9 cellular contexts compared by ENCODE assay signal in genomic region chr13:33722216-33722900, GRCh38.
DNase-seq lines count a peak whose midpoint lies in the region; ATAC-seq and TF ChIP-seq lines count a peak whose summit lies in the region.
"Had no signal": no experiment of that assay in that cellular context is flagged by ENCODE, and none has a peak within 500 bp of the region (broad histone marks: within the 10 kb centered on the region; RNA-seq: fewer than 3 reads in every experiment).

No MANE protein-coding gene starts in this region.

- H3K27me3 ChIP-seq in adipocyte (replicated peaks; ENCODE audit: control insufficient read depth, insufficient read depth, low read length) (no peaks in the 10 kb centered on the region), SJCRH30 (no peaks in the 10 kb centered on the region), A673 (replicated peaks; ENCODE audit: insufficient read depth, low read depth, low read length, poor library complexity) (no peaks in the 10 kb centered on the region)

- H3K36me3 Mint-ChIP-seq in natural killer cell treated with Interleukin-12 subunit alpha and Interleukin-12 subunit beta and Interleukin-15 and Interleukin-18, amount 100 ng/mL, for 72 hours = no peaks in the 10 kb centered on the region

- ATAC-seq in HG02852 (IDR thresholded peaks at IDR 0.05; ENCODE audit: unreplicated experiment) (peak; percentile 56), mucosa of descending colon (no peak)
- peak in 1 of 2 donors; percentile 35 for ATAC-seq in natural killer cell treated with Interleukin-12 subunit alpha and Interleukin-12 subunit beta and Interleukin-15 and Interleukin-18, amount 100 ng/mL, for 72 hours

- TF ChIP-seq CTCF in A673 (conservative IDR thresholded peaks at IDR 0.05; ENCODE audit: low read depth, low read length) (no peak), mucosa of descending colon (IDR thresholded peaks at IDR 0.05) (no peak)

- no peaks in the 10 kb centered on the region for H3K9me3 Mint-ChIP-seq in natural killer cell treated with Interleukin-12 subunit alpha and Interleukin-12 subunit beta and Interleukin-15 and Interleukin-18, amount 100 ng/mL, for 72 hours

- H3K27ac ChIP-seq in SJCRH30 (no peak overlapping the region), A673 (ENCODE audit: low read depth, low read length, poor library complexity, severe bottlenecking) (no peak overlapping the region)

- H3K9me3 ChIP-seq in adipocyte (ENCODE audit: control insufficient read depth, low read length) (peaks cover 4% of the 10 kb centered on the region), SJCRH30 (replicated peaks) (no peaks in the 10 kb centered on the region; the same call in 1 of the 2 replicates), A673 (ENCODE audit: low read depth, low read length, poor library complexity, severe bottlenecking) (no peaks in the 10 kb centered on the region), mucosa of descending colon (no peaks in the 10 kb centered on the region)

- peaks cover 12 to 25% of the 10 kb centered on the region in 2 donors for H3K4me1 Mint-ChIP-seq in natural killer cell treated with Interleukin-12 subunit alpha and Interleukin-12 subunit beta and Interleukin-15 and Interleukin-18, amount 100 ng/mL, for 72 hours (ENCODE audit: low read depth in 2 of 2)

- H3K4me3 ChIP-seq in adipocyte (ENCODE audit: low read length) (peak overlapping the region; percentile 7), SJCRH30 (no peak overlapping the region), A673 (ENCODE audit: low read depth, low read length, poor library complexity, severe bottlenecking) (no peak overlapping the region), mucosa of descending colon (no peak overlapping the region)

- H3K4me3 Mint-ChIP-seq in natural killer cell treated with Interleukin-12 subunit alpha and Interleukin-12 subunit beta and Interleukin-15 and Interleukin-18, amount 100 ng/mL, for 72 hours = peak overlapping the region; percentile 72

- peak overlapping the region; percentile 59 to 72 for H3K27ac Mint-ChIP-seq in natural killer cell treated with Interleukin-12 subunit alpha and Interleukin-12 subunit beta and Interleukin-15 and Interleukin-18, amount 100 ng/mL, for 72 hours

- intact Hi-C loops in A673 (cut with micrococcal nuclease; ENCODE audit: unreplicated experiment) (loop anchor here (5.0 kb wide), 2 partner anchors 490 to 1135 kb away; partner anchors contain the start of gene PDS5B), mucosa of descending colon (cut with DNase I, micrococcal nuclease) (loop anchor here (5.0 to 10.0 kb wide), 3 partner anchors 168 to 508 kb away; no protein-coding TSS in a partner anchor)

- POLR2A ChIA-PET in A673 (lab: Charles Lee; ENCODE audit: low non-redundant PET) = no interaction called here

- peak overlapping the region; percentile 62 for H3K9ac ChIP-seq in adipocyte (ENCODE audit: low read length)

- peaks cover 28% of the 10 kb centered on the region for H3K4me1 ChIP-seq in adipocyte (ENCODE audit: control insufficient read depth, insufficient read depth, low read length)
- no peaks in the 10 kb centered on the region for H3K4me1 ChIP-seq in SJCRH30
- H3K4me1 ChIP-seq in A673 (ENCODE audit: insufficient read depth, low read length, poor library complexity, severe bottlenecking) = peaks cover 26% of the 10 kb centered on the region
- no peaks in the 10 kb centered on the region for H3K4me1 ChIP-seq in mucosa of descending colon (ENCODE audit: low read depth)

- CTCF ChIA-PET in A673 (lab: Charles Lee) = interaction anchor here (0.5 kb wide), 1 partner anchor 1136 kb away, joined by 4 read pairs; the partner anchor contains the start of gene PDS5B

- no peaks in the 10 kb centered on the region for H3K27me3 Mint-ChIP-seq in natural killer cell treated with Interleukin-12 subunit alpha and Interleukin-12 subunit beta and Interleukin-15 and Interleukin-18, amount 100 ng/mL, for 72 hours

- BruUV-seq in A673 (replicated peaks; lab: Mats Ljungman, UMichigan) = no TSS peak

- no peaks in the 10 kb centered on the region for H3K36me3 ChIP-seq in adipocyte (ENCODE audit: control insufficient read depth, insufficient read depth, low read length, severe bottlenecking)
- H3K36me3 ChIP-seq in SJCRH30 = no peaks in the 10 kb centered on the region
- H3K36me3 ChIP-seq in A673 (ENCODE audit: insufficient read depth, low read length, poor library complexity, severe bottlenecking) = no peaks in the 10 kb centered on the region
- H3K36me3 ChIP-seq in mucosa of descending colon (ENCODE audit: low read depth) = no peaks in the 10 kb centered on the region

- peak; percentile 8 for DNase-seq in EL
- DNase-seq in adipocyte (ENCODE audit: low read depth) = peak; percentile 34
- no peak for DNase-seq in natural killer cell treated with Interleukin-12 subunit alpha and Interleukin-12 subunit beta and Interleukin-15 and Interleukin-18, amount 100 ng/mL, for 72 hours (ENCODE audit: low spot score)
- DNase-seq in stimulated activated CD4-positive, alpha-beta T cell treated with anti-CD3 and anti-CD28 coated beads, Interleukin-15, amount 100 ng/mL, for 24 hours = no peak
- no peak for DNase-seq in SJCRH30
- DNase-seq in A673 (ENCODE audit: low spot score) = no peak
- no peak for DNase-seq in mucosa of descending colon
- DNase-seq: NCI-H345 had no signal

Comparison
In these comparisons a context has a peak if more than half of its experiments do, and no peak if none do; other contexts are left out.
1. DNase-seq: peak in EL (single experiment) and adipocyte (single experiment); none in natural killer cell treated with Interleukin-12 subunit alpha and Interleukin-12 subunit beta and Interleukin-15 and Interleukin-18, amount 100 ng/mL, for 72 hours (single experiment), stimulated activated CD4-positive, alpha-beta T cell treated with anti-CD3 and anti-CD28 coated beads, Interleukin-15, amount 100 ng/mL, for 24 hours (single experiment), SJCRH30 (0 of 2), A673 (single experiment) and mucosa of descending colon (0 of 3).